Comparison of ENCODE assay signal across 13 cellular contexts in the genomic region with DNA sequence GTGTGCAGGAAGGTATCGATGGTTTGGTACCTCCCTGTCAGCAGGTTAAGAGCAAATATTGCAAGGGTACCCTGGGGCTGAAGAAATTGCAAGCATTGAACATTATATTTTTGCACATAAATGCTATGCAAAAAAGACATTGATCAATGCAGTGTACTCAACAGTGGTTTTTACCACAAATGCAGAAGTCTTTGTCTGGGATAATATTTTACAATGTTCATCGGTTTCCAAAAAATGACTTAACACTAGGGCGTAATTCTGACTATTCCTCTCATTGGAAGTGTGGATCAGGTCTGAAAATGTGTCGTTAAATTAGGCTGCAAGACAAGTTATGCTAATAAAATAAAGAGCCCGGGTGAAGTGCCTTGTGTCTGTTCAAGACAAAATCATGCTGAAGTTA. TPM values are rescaled to one million over a fixed set of nuclear protein-coding genes. Genes with fewer than 3 reads are reported as not detected.
"Had no signal": no experiment of that assay in that cellular context is flagged by ENCODE, and none has a peak within 500 bp of the region (broad histone marks: within the 10 kb centered on the region; RNA-seq: fewer than 3 reads in every experiment).

No MANE protein-coding gene starts in this region.

RNA-seq across cellular contexts. Expression of a gene that starts 2.8 kb away (rescaled TPM):
- total RNA-seq: natural killer cell treated with Interleukin-12 subunit alpha and Interleukin-12 subunit beta and Interleukin-15 and Interleukin-18, amount 100 ng/mL, for 72 hours; neural crest cell; omental fat pad; osteocyte; pancreas; prostate gland; pulmonary artery endothelial cell; smooth muscle cell; suprapubic skin; transverse colon; upper lobe of right lung; urinary bladder; uterus had no signal
- polyA plus RNA-seq: pancreas, smooth muscle cell, urinary bladder had no signal
